Comparison of ENCODE assay signal across 10 cellular contexts in genomic region chr9:71895122-71895521, GRCh38. TPM values are rescaled to one million over a fixed set of nuclear protein-coding genes. Genes with fewer than 3 reads are reported as not detected.
A peak's percentile ranks its signal among the peaks of the same experiment; 100 is the strongest.
DNase-seq lines count a peak whose midpoint lies in the region; ATAC-seq and TF ChIP-seq lines count a peak whose summit lies in the region.
"Had no signal": no experiment of that assay in that cellular context is flagged by ENCODE, and none has a peak within 500 bp of the region (broad histone marks: within the 10 kb centered on the region; RNA-seq: fewer than 3 reads in every experiment).

No MANE protein-coding gene starts in this region.

- H3K4me3 Mint-ChIP-seq in activated naive CD8-positive, alpha-beta T cell treated with anti-CD3 and anti-CD28 coated beads, Interleukin-2, amount 50 U/mL, for 24 hours: no peak overlapping the region

- peaks cover 23% of the 10 kb centered on the region for H3K4me1 ChIP-seq in cardiac muscle cell (ENCODE audit: low read depth)
- H3K4me1 ChIP-seq in right atrium auricular region: peaks cover 0 to 18% of the 10 kb centered on the region in 2 donors
- H3K4me1 ChIP-seq in A673 (ENCODE audit: insufficient read depth, low read length, poor library complexity, severe bottlenecking): no peaks in the 10 kb centered on the region

- peaks cover 67% of the 10 kb centered on the region for H3K4me1 Mint-ChIP-seq in activated naive CD8-positive, alpha-beta T cell treated with anti-CD3 and anti-CD28 coated beads, Interleukin-2, amount 50 U/mL, for 24 hours

- intact Hi-C loops in A673 (cut with micrococcal nuclease; ENCODE audit: unreplicated experiment): no loop called here

- H3K27me3 Mint-ChIP-seq in activated naive CD8-positive, alpha-beta T cell treated with anti-CD3 and anti-CD28 coated beads, Interleukin-2, amount 50 U/mL, for 24 hours: no peaks in the 10 kb centered on the region

- no TSS peak for BruUV-seq in A673 (replicated peaks; lab: Mats Ljungman, UMichigan)

- POLR2A ChIA-PET in A673 (lab: Charles Lee; ENCODE audit: low non-redundant PET): no interaction called here

- peaks cover 8% of the 10 kb centered on the region for H3K36me3 Mint-ChIP-seq in activated naive CD8-positive, alpha-beta T cell treated with anti-CD3 and anti-CD28 coated beads, Interleukin-2, amount 50 U/mL, for 24 hours (ENCODE audit: low read depth)

- no peak overlapping the region for H3K27ac Mint-ChIP-seq in activated naive CD8-positive, alpha-beta T cell treated with anti-CD3 and anti-CD28 coated beads, Interleukin-2, amount 50 U/mL, for 24 hours

- H3K9me3 Mint-ChIP-seq in activated naive CD8-positive, alpha-beta T cell treated with anti-CD3 and anti-CD28 coated beads, Interleukin-2, amount 50 U/mL, for 24 hours: no peaks in the 10 kb centered on the region

- CTCF ChIA-PET in A673 (lab: Charles Lee): no interaction called here

- H3K27ac ChIP-seq in cardiac muscle cell: peak overlapping the region; percentile 36
- no peak overlapping the region for H3K27ac ChIP-seq in right atrium auricular region
- H3K27ac ChIP-seq in HL-60 (replicated peaks): peak overlapping the region; percentile 96
- no peak overlapping the region for H3K27ac ChIP-seq in A673 (ENCODE audit: low read depth, low read length, poor library complexity, severe bottlenecking)

- DNase-seq in cardiac muscle cell (ENCODE audit: low read depth in 1 of 2, low spot score in 1 of 2): peak in 1 of 2 donors; percentile 65
- DNase-seq in right atrium auricular region (ENCODE audit: low spot score): no peak
- DNase-seq in HL-60 (ENCODE audit: low read depth in 1 of 2, low spot score in 1 of 2): peak; percentile 26 to 38
- DNase-seq in activated naive CD8-positive, alpha-beta T cell treated with anti-CD3 and anti-CD28 coated beads, Interleukin-2, amount 50 U/mL, for 24 hours: no peak
- no peak for DNase-seq in NCI-H82 treated with DMSO at 0.1 percent for 48 hours (lab: John Stamatoyannopoulos, UW; ENCODE audit: unreplicated experiment)
- DNase-seq in A673 (ENCODE audit: low spot score): no peak
- DNase-seq in T-helper 9 cell: no peak
- no peak for DNase-seq in activated effector memory CD4-positive, alpha-beta T cell treated with anti-CD3 and anti-CD28 coated beads, Interleukin-2, amount 50 U/mL, for 16 hours
- DNase-seq: activated CD4-positive, alpha-beta T cell treated with anti-CD3 and anti-CD28 coated beads, Interleukin-2, amount 50 U/mL, for 1 hour; left cardiac atrium had no signal

- no peak overlapping the region for H3K4me3 ChIP-seq in cardiac muscle cell
- H3K4me3 ChIP-seq in right atrium auricular region: no peak overlapping the region
- no peak overlapping the region for H3K4me3 ChIP-seq in HL-60 (replicated peaks; ENCODE audit: insufficient read depth, low read length)
- H3K4me3 ChIP-seq in A673 (ENCODE audit: low read depth, low read length, poor library complexity, severe bottlenecking): no peak overlapping the region

- H3K27me3 ChIP-seq in cardiac muscle cell: no peaks in the 10 kb centered on the region
- H3K27me3 ChIP-seq in right atrium auricular region: no peaks in the 10 kb centered on the region
- H3K27me3 ChIP-seq in HL-60 (ENCODE audit: insufficient read depth, poor library complexity, severe bottlenecking): no peaks in the 10 kb centered on the region
- H3K27me3 ChIP-seq in A673 (replicated peaks; ENCODE audit: insufficient read depth, low read depth, low read length, poor library complexity): no peaks in the 10 kb centered on the region

- H3K36me3 ChIP-seq in cardiac muscle cell (no peaks in the 10 kb centered on the region), right atrium auricular region (no peaks in the 10 kb centered on the region), A673 (ENCODE audit: insufficient read depth, low read length, poor library complexity, severe bottlenecking) (no peaks in the 10 kb centered on the region)

- H3K9me3 ChIP-seq in cardiac muscle cell (ENCODE audit: low read depth) (no peaks in the 10 kb centered on the region), right atrium auricular region (no peaks in the 10 kb centered on the region), A673 (ENCODE audit: low read depth, low read length, poor library complexity, severe bottlenecking) (no peaks in the 10 kb centered on the region)

- ATAC-seq in activated naive CD8-positive, alpha-beta T cell treated with anti-CD3 and anti-CD28 coated beads, Interleukin-2, amount 50 U/mL, for 24 hours: peak; percentile 48
- ATAC-seq: left cardiac atrium had no signal

- TF ChIP-seq CTCF in cardiac muscle cell (IDR thresholded peaks at IDR 0.05; ENCODE audit: low read depth, low read length): no peak
- no peak for TF ChIP-seq CTCF in right atrium auricular region (IDR thresholded peaks at IDR 0.05)
- TF ChIP-seq CTCF in HL-60 (IDR thresholded peaks at IDR 0.05; ENCODE audit: insufficient read depth, low read length): no peak
- TF ChIP-seq CTCF in A673 (conservative IDR thresholded peaks at IDR 0.05; ENCODE audit: low read depth, low read length): no peak

RNA-seq across cellular contexts. Expression of gene ABHD17B, which starts 15.9 kb away (rescaled TPM):
- total RNA-seq in cardiac muscle cell: 19.6 and 26.9 TPM in 2 replicates
- 28.2 and 36.1 TPM in 2 replicates for polyA plus RNA-seq in cardiac muscle cell
- total RNA-seq in right atrium auricular region: 10 to 100 TPM; 13.0 to 14.1 TPM
- total RNA-seq in A673 (2021): 19.7 and 24.3 TPM in 2 replicates

RNA-seq across cellular contexts. Expression of gene C9orf85, which starts 16.3 kb away (rescaled TPM):
- total RNA-seq in cardiac muscle cell (13.6 and 16.8 TPM in 2 replicates), right atrium auricular region (1 to 10 TPM; 5.5 to 9.0 TPM), A673 (2021) (9.4 and 9.8 TPM in 2 replicates)
- 16.7 and 21.8 TPM in 2 replicates for polyA plus RNA-seq in cardiac muscle cell

Comparison
In these comparisons a context has a peak if more than half of its experiments do, and no peak if none do; other contexts are left out.
1. H3K27ac ChIP-seq: peak in cardiac muscle cell (single experiment) and HL-60 (single experiment); none in right atrium auricular region (0 of 2) and A673 (single experiment).
2. DNase-seq: peak in HL-60 (2 of 2); none in right atrium auricular region (single experiment), activated naive CD8-positive, alpha-beta T cell treated with anti-CD3 and anti-CD28 coated beads, Interleukin-2, amount 50 U/mL, for 24 hours (single experiment), NCI-H82 treated with DMSO at 0.1 percent for 48 hours (single experiment), A673 (single experiment), T-helper 9 cell (single experiment) and activated effector memory CD4-positive, alpha-beta T cell treated with anti-CD3 and anti-CD28 coated beads, Interleukin-2, amount 50 U/mL, for 16 hours (single experiment).